ENCODE assay signal across 21 cellular contexts in the genomic region with DNA sequence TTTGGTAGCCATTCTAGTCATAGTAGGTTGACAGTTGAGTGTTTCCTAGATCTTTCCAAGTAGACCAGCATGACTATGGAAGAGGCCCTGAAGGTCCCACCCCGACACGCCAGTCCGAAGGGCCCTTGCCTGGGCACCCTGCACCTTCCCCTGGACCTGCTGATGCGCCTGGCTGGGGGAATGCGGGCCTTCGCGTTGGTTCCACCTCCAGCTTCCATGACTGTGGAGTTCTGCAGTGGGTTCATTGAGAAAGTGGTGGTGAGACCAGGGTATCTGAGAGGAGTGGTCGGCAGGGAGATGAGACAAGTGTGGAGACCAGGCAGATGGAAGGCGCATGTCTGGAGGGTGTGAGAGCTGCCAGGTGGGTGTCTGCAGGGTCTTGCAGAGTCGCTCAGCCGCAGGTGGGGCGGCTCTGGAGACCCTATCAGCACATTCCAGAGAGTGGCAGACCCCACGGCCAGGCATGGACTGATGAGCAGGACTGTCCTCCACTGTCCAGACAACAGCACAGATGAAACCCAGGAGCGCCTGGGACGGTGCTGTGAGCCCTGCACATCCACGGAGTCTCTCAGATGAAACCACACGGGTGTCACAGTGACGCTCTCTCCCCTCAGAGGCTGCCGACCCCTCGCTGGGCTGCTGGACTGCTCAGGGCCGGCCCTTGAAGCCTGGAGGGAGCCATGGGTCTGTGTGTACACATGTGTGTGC.
DNase-seq lines count a peak whose midpoint lies in the region; ATAC-seq and TF ChIP-seq lines count a peak whose summit lies in the region.
"Had no signal": no experiment of that assay in that cellular context is flagged by ENCODE, and none has a peak within 500 bp of the region (broad histone marks: within the 10 kb centered on the region; RNA-seq: fewer than 3 reads in every experiment).

No MANE protein-coding gene starts in this region.

- TF ChIP-seq CTCF in Panc1 (IDR thresholded peaks at IDR 0.05) (no peak), PC-9 (conservative IDR thresholded peaks at IDR 0.05) (no peak)

- intact Hi-C loops in Panc1 (cut with micrococcal nuclease; ENCODE audit: unreplicated experiment) = no loop called here
- intact Hi-C loops in naive thymus-derived CD4-positive, alpha-beta T cell (cut with micrococcal nuclease) = no loop called here
- intact Hi-C loops in PC-9 (cut with micrococcal nuclease; ENCODE audit: unreplicated experiment) = no loop called here

- no peaks in the 10 kb centered on the region for H3K4me1 ChIP-seq in Panc1 (ENCODE audit: control insufficient read depth, insufficient read depth, low read length)
- no peaks in the 10 kb centered on the region for H3K4me1 ChIP-seq in naive thymus-derived CD4-positive, alpha-beta T cell (ENCODE audit: control insufficient read depth in 2 of 2, insufficient read depth in 2 of 2, low read length in 2 of 2)
- no peaks in the 10 kb centered on the region for H3K4me1 ChIP-seq in PC-9 (replicated peaks; ENCODE audit: insufficient read depth)

- H3K27me3 Mint-ChIP-seq in naive thymus-derived CD4-positive, alpha-beta T cell = no peaks in the 10 kb centered on the region

- H3K4me3 Mint-ChIP-seq in naive thymus-derived CD4-positive, alpha-beta T cell = no peak overlapping the region
- H3K4me3 Mint-ChIP-seq in stimulated activated effector memory CD8-positive, alpha-beta T cell treated with anti-CD3 and anti-CD28 coated beads, Interleukin-12 subunit alpha, Interleukin-12 subunit beta, amount 100 ng/mL, for 72 hours = no peak overlapping the region
- H3K4me3 Mint-ChIP-seq: CD8-positive, alpha-beta T cell had no signal

- no peak overlapping the region for H3K4me2 ChIP-seq in PC-9
- H3K4me2 ChIP-seq: BLaER1 treated with 17β-estradiol and CSF1 and Interleukin-3, amounts not matched to agents 10 nM and 100 nM; KMS-11 had no signal

- H3K4me1 Mint-ChIP-seq in naive thymus-derived CD4-positive, alpha-beta T cell = no peaks in the 10 kb centered on the region
- H3K4me1 Mint-ChIP-seq in stimulated activated effector memory CD8-positive, alpha-beta T cell treated with anti-CD3 and anti-CD28 coated beads, Interleukin-12 subunit alpha, Interleukin-12 subunit beta, amount 100 ng/mL, for 72 hours = peaks cover 8% of the 10 kb centered on the region

- no peak overlapping the region for H3K4me3 ChIP-seq in Panc1 (ENCODE audit: low read depth in 2 of 2, low read length in 2 of 2)
- no peak overlapping the region for H3K4me3 ChIP-seq in naive thymus-derived CD4-positive, alpha-beta T cell (ENCODE audit: low read length)
- H3K4me3 ChIP-seq in PC-9 = no peak overlapping the region
- H3K4me3 ChIP-seq: BLaER1 treated with 17β-estradiol and CSF1 and Interleukin-3, amounts not matched to agents 10 nM and 100 nM; GM12878 had no signal

- no TSS peak for BruUV-seq in Panc1 (replicated peaks; lab: Mats Ljungman, UMichigan)
- BruUV-seq in PC-9 (replicated peaks; lab: Mats Ljungman, UMichigan) = no TSS peak

- no peaks in the 10 kb centered on the region for H3F3A ChIP-seq in PC-9 (ENCODE audit: insufficient read depth, low read depth)

- H3K79me2 ChIP-seq in PC-9 (ENCODE audit: low read depth) = no peaks in the 10 kb centered on the region

- H3K9me2 ChIP-seq in PC-9 (ENCODE audit: insufficient read depth) = no peaks in the 10 kb centered on the region

- no peak overlapping the region for H3K27ac Mint-ChIP-seq in naive thymus-derived CD4-positive, alpha-beta T cell
- H3K27ac Mint-ChIP-seq in stimulated activated effector memory CD8-positive, alpha-beta T cell treated with anti-CD3 and anti-CD28 coated beads, Interleukin-12 subunit alpha, Interleukin-12 subunit beta, amount 100 ng/mL, for 72 hours = peak overlapping the region; percentile 81
- H3K27ac Mint-ChIP-seq: CD8-positive, alpha-beta T cell had no signal

- H3K27ac ChIP-seq in Panc1 (ENCODE audit: low read length) (no peak overlapping the region), PC-9 (no peak overlapping the region)
- H3K27ac ChIP-seq in naive thymus-derived CD4-positive, alpha-beta T cell (ENCODE audit: low read depth, low read length) = no peak overlapping the region
- H3K27ac ChIP-seq: BLaER1 treated with 17β-estradiol and CSF1 and Interleukin-3, amounts not matched to agents 10 nM and 100 nM; KMS-11 had no signal

- POLR2A ChIA-PET in Panc1 (lab: Charles Lee) = no interaction called here
- POLR2A ChIA-PET in naive thymus-derived CD4-positive, alpha-beta T cell (lab: Charles Lee) = no interaction called here
- POLR2A ChIA-PET in PC-9 (lab: Charles Lee; ENCODE audit: unreplicated experiment) = no interaction called here

- CTCF ChIA-PET in Panc1 (lab: Charles Lee) (no interaction called here), PC-9 (lab: Charles Lee) (no interaction called here)
- CTCF ChIA-PET in naive thymus-derived CD4-positive, alpha-beta T cell (lab: Charles Lee) = no interaction called here

- H3K27me3 ChIP-seq in Panc1 (ENCODE audit: control insufficient read depth, insufficient read depth, low read length) (no peaks in the 10 kb centered on the region), PC-9 (ENCODE audit: insufficient read depth, low read depth) (peaks cover 100% of the 10 kb centered on the region)
- no peaks in the 10 kb centered on the region for H3K27me3 ChIP-seq in naive thymus-derived CD4-positive, alpha-beta T cell (ENCODE audit: control insufficient read depth in 2 of 2, insufficient read depth in 2 of 2, low read length in 2 of 2)
- H3K27me3 ChIP-seq: BLaER1 treated with 17β-estradiol and CSF1 and Interleukin-3, amounts not matched to agents 10 nM and 100 nM had no signal

- no peak overlapping the region for H2AFZ ChIP-seq in PC-9

- H3K9me3 ChIP-seq in Panc1 (ENCODE audit: control insufficient read depth, insufficient read depth, low read depth, low read length) (no peaks in the 10 kb centered on the region), PC-9 (ENCODE audit: insufficient read depth, low read depth) (no peaks in the 10 kb centered on the region; the same call in 1 of the 2 replicates)
- no peaks in the 10 kb centered on the region for H3K9me3 ChIP-seq in naive thymus-derived CD4-positive, alpha-beta T cell (ENCODE audit: control insufficient read depth in 2 of 3, low read length in 3 of 3)
- H3K9me3 ChIP-seq: BLaER1 treated with 17β-estradiol and CSF1 and Interleukin-3, amounts not matched to agents 10 nM and 100 nM had no signal

- no peaks in the 10 kb centered on the region for H3K9me3 Mint-ChIP-seq in naive thymus-derived CD4-positive, alpha-beta T cell
- no peaks in the 10 kb centered on the region for H3K9me3 Mint-ChIP-seq in stimulated activated effector memory CD8-positive, alpha-beta T cell treated with anti-CD3 and anti-CD28 coated beads, Interleukin-12 subunit alpha, Interleukin-12 subunit beta, amount 100 ng/mL, for 72 hours
- H3K9me3 Mint-ChIP-seq: CD8-positive, alpha-beta T cell had no signal

- no peaks in the 10 kb centered on the region for H3K36me3 Mint-ChIP-seq in naive thymus-derived CD4-positive, alpha-beta T cell
- no peaks in the 10 kb centered on the region for H3K36me3 Mint-ChIP-seq in stimulated activated effector memory CD8-positive, alpha-beta T cell treated with anti-CD3 and anti-CD28 coated beads, Interleukin-12 subunit alpha, Interleukin-12 subunit beta, amount 100 ng/mL, for 72 hours
- H3K36me3 Mint-ChIP-seq: CD8-positive, alpha-beta T cell had no signal

- in situ Hi-C loops in Panc1 (cut with HindIII; ENCODE audit: low pct_unique_long_range_greater_than_20kb, low sequenced_read_pairs) = no loop called here

- H4K20me1 ChIP-seq in PC-9 (ENCODE audit: insufficient read depth) = no peaks in the 10 kb centered on the region
- H4K20me1 ChIP-seq: BLaER1 treated with 17β-estradiol and CSF1 and Interleukin-3, amounts not matched to agents 10 nM and 100 nM had no signal

- ATAC-seq in Panc1 = 0 out of 2 replicates have a peak, but pooled peaks have one; percentile 27
- ATAC-seq in naive thymus-derived CD4-positive, alpha-beta T cell = peak; percentile 10
- ATAC-seq in stimulated activated effector memory CD8-positive, alpha-beta T cell treated with anti-CD3 and anti-CD28 coated beads, Interleukin-12 subunit alpha, Interleukin-12 subunit beta, amount 100 ng/mL, for 72 hours = no peak
- ATAC-seq in GM21723 (IDR thresholded peaks at IDR 0.05; ENCODE audit: unreplicated experiment) = no peak
- ATAC-seq: CD8-positive, alpha-beta T cell; GM12878 had no signal

- H3K36me3 ChIP-seq in Panc1 (ENCODE audit: control insufficient read depth, insufficient read depth, low read length) (no peaks in the 10 kb centered on the region), PC-9 (ENCODE audit: low read depth) (no peaks in the 10 kb centered on the region)
- H3K36me3 ChIP-seq in naive thymus-derived CD4-positive, alpha-beta T cell (ENCODE audit: control insufficient read depth in 2 of 3, insufficient read depth in 3 of 3, low read length in 3 of 3) = no peaks in the 10 kb centered on the region
- H3K36me3 ChIP-seq: BLaER1 treated with 17β-estradiol and CSF1 and Interleukin-3, amounts not matched to agents 10 nM and 100 nM had no signal

- DNase-seq in activated effector memory CD4-positive, alpha-beta T cell treated with anti-CD3 and anti-CD28 coated beads, Interleukin-2, amount 50 U/mL, for 16 hours = peak; percentile 58
- no peak for DNase-seq in activated effector memory CD4-positive, alpha-beta T cell treated with Interleukin-2 at 50 U/mL for 16 hours
- DNase-seq in Panc1 (ENCODE audit: low read depth, low spot score) (no peak), PC-9 (no peak)
- DNase-seq in naive thymus-derived CD4-positive, alpha-beta T cell = no peak
- DNase-seq in stimulated activated effector memory CD8-positive, alpha-beta T cell treated with anti-CD3 and anti-CD28 coated beads, Interleukin-12 subunit alpha, Interleukin-12 subunit beta, amount 100 ng/mL, for 72 hours (ENCODE audit: low spot score in 2 of 2) = no peak
- DNase-seq: 8988T; CD8-positive, alpha-beta T cell; DND-41; H7; IMR-90; NCI-H1092 treated with DMSO at 0.1 percent for 48 hours; NCI-H1436 treated with DMSO at 0.1 percent for 48 hours; NCI-H2029; NCI-H226; NCI-H524; NCI-H82 had no signal

Comparison
In these comparisons a context has a peak if more than half of its experiments do, and no peak if none do; other contexts are left out.
1. ATAC-seq: peak in Panc1 (single experiment) and naive thymus-derived CD4-positive, alpha-beta T cell (single experiment); none in stimulated activated effector memory CD8-positive, alpha-beta T cell treated with anti-CD3 and anti-CD28 coated beads, Interleukin-12 subunit alpha, Interleukin-12 subunit beta, amount 100 ng/mL, for 72 hours (single experiment) and GM21723 (single experiment).